8 cellular contexts compared by ENCODE assay signal in the genomic region with DNA sequence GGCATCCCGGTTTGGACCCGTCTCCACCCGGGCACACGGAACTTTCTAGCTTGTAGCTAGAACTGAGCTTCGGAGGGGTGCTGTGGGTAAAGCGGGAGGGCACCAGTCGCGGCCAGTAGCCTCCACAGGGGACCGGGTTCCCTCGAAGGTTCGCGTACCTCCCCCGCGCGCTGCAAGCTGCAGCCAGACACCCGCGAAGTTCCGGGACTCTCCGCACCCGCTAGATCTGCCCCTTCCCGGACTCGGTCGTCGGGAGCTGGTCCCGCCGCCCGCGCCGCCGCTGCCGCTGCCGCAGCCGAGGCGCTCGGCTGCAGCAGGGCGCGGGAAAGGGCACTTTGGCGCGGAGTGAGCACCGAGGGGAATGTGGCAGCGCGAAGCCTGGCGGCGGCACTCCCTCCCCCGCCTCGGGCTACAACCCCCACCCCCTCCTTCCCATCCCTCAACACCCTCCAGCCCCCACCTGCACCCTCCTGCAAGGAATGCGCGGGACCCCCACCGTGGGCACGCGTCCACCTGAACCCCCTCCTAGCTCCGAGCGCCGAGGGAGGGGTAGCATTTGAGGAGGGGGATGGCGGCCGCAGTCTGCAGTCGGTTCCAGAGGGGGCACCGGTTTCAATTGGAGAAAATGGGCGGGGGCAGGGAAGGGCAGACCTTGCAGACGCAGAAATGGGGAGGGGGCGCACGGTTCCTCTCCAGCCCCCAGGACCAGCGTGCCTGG. TPM values are rescaled to one million over a fixed set of nuclear protein-coding genes. Genes with fewer than 3 reads are reported as not detected.
DNase-seq lines count a peak whose midpoint lies in the region; ATAC-seq and TF ChIP-seq lines count a peak whose summit lies in the region.

No MANE protein-coding gene starts in this region.

- H4K20me1 ChIP-seq in smooth muscle cell (ENCODE audit: low read depth): no peaks in the 10 kb centered on the region

- no peak overlapping the region for H3K9ac ChIP-seq in smooth muscle cell (ENCODE audit: low read depth)

- H3K4me1 ChIP-seq in right atrium auricular region: peaks cover 0 to 44% of the 10 kb centered on the region in 2 donors
- peaks cover 31% of the 10 kb centered on the region for H3K4me1 ChIP-seq in smooth muscle cell (ENCODE audit: low read depth)

- H3K27ac ChIP-seq in right atrium auricular region (no peak overlapping the region), smooth muscle cell (ENCODE audit: low read depth) (no peak overlapping the region)

- peak overlapping the region; percentile 36 to 47 for H3K4me3 ChIP-seq in right atrium auricular region
- peak overlapping the region; percentile 52 for H3K4me3 ChIP-seq in smooth muscle cell

- H2AFZ ChIP-seq in smooth muscle cell (ENCODE audit: low read depth): peak overlapping the region; percentile 64

- no peak for TF ChIP-seq CTCF in right atrium auricular region (IDR thresholded peaks at IDR 0.05)
- no peak for TF ChIP-seq CTCF in smooth muscle cell (IDR thresholded peaks at IDR 0.05; ENCODE audit: borderline replicate concordance, insufficient read depth, poor library complexity, severe bottlenecking)

- peaks cover 6 to 23% of the 10 kb centered on the region in 2 donors for H3K27me3 ChIP-seq in right atrium auricular region
- peaks cover 80% of the 10 kb centered on the region for H3K27me3 ChIP-seq in smooth muscle cell (ENCODE audit: low read depth)

- DNase-seq in DMS53 (lab: John Stamatoyannopoulos, UW) (peak; percentile 74), DMS53 treated with DMSO at 0.1 percent for 48 hours (lab: John Stamatoyannopoulos, UW; ENCODE audit: unreplicated experiment) (no peak), RPMI7951 (ENCODE audit: low read depth) (peak; percentile 32), right atrium auricular region (ENCODE audit: low spot score) (no peak), smooth muscle cell (lab: John Stamatoyannopoulos, UW; ENCODE audit: unreplicated experiment) (no peak)
- DNase-seq in activated CD4-positive, alpha-beta T cell treated with anti-CD3 and anti-CD28 coated beads, Interleukin-2, amount 50 U/mL, for 48 hours: no peak

- H3K79me2 ChIP-seq in smooth muscle cell (ENCODE audit: low read depth): no peaks in the 10 kb centered on the region

- H3K4me2 ChIP-seq in smooth muscle cell: peak overlapping the region; percentile 93

- 1% methylated on average over 45 of the region's 63 CpGs for WGBS in smooth muscle cell (ENCODE audit: low lambda C conversion rate)

- H3K9me3 ChIP-seq in right atrium auricular region: no peaks in the 10 kb centered on the region
- H3K9me3 ChIP-seq in smooth muscle cell (replicated peaks; ENCODE audit: low read depth): no peaks in the 10 kb centered on the region

- ATAC-seq in GM18870 (IDR thresholded peaks at IDR 0.05; ENCODE audit: unreplicated experiment): no peak
- ATAC-seq in HG02885 (IDR thresholded peaks at IDR 0.05; ENCODE audit: poor library complexity, unreplicated experiment): no peak

- no peaks in the 10 kb centered on the region for H3K36me3 ChIP-seq in right atrium auricular region
- H3K36me3 ChIP-seq in smooth muscle cell (ENCODE audit: low read depth): no peaks in the 10 kb centered on the region

- no peaks in the 10 kb centered on the region for H3F3A ChIP-seq in smooth muscle cell (ENCODE audit: low read depth)

RNA-seq across cellular contexts. Expression of a gene that starts 1.1 kb away (rescaled TPM):
- 0.59 and 1.1 TPM in 2 replicates for total RNA-seq in RPMI7951 (2014; rRNA removed; shearing (Covaris generic))
- total RNA-seq in right atrium auricular region: under 1 TPM; 0.39 to 0.44 TPM
- total RNA-seq in smooth muscle cell: 0.45 and 1.8 TPM in 2 replicates
- polyA plus RNA-seq in smooth muscle cell: 0.37 and 0.65 TPM in 2 replicates

RNA-seq across cellular contexts. Expression of a gene that starts 12.8 kb away (rescaled TPM):
- 0.36 and 0.68 TPM in 2 replicates for total RNA-seq in RPMI7951 (2014; rRNA removed; shearing (Covaris generic))
- total RNA-seq in right atrium auricular region (not detected), smooth muscle cell (not detected in 2 replicates)
- polyA plus RNA-seq in smooth muscle cell: not detected in 2 replicates

Comparison
In these comparisons a context has a peak if more than half of its experiments do, and no peak if none do; other contexts are left out.
1. DNase-seq: peak in DMS53 (single experiment) and RPMI7951 (single experiment); none in DMS53 treated with DMSO at 0.1 percent for 48 hours (single experiment), right atrium auricular region (single experiment), smooth muscle cell (single experiment) and activated CD4-positive, alpha-beta T cell treated with anti-CD3 and anti-CD28 coated beads, Interleukin-2, amount 50 U/mL, for 48 hours (0 of 2).